Comparison of ENCODE assay signal across 8 cellular contexts in genomic region chr19:55117636-55118391, GRCh38. TPM values are rescaled to one million over a fixed set of nuclear protein-coding genes. Genes with fewer than 3 reads are reported as not detected.
DNase-seq lines count a peak whose midpoint lies in the region; ATAC-seq and TF ChIP-seq lines count a peak whose summit lies in the region.

PPP1R12C (minus strand) TSS chr19:55117637; CDS start chr19:55117543, 94 bp downstream.

- peak; percentile 94 for ATAC-seq in gastroesophageal sphincter

- H3K4me3 Mint-ChIP-seq in HFFc6, result peak within 1 kb of the TSS; percentile 97
- H3K4me3 Mint-ChIP-seq in activated naive CD4-positive, alpha-beta T cell treated with anti-CD3 and anti-CD28 coated beads, Interleukin-2, amount 10 ng/mL, durations not matched to agents 7 days and 5 days, result peak within 1 kb of the TSS; percentile 95

- peaks cover 0 to 47% (median 34%) of the 10 kb centered on the region in 3 donors for H3K4me1 ChIP-seq in gastroesophageal sphincter
- H3K4me1 ChIP-seq in neutrophil (ENCODE audit: control insufficient read depth in 1 of 2, insufficient read depth in 1 of 2, low read depth in 1 of 2, low read length in 1 of 2), result peaks cover 39 to 46% of the 10 kb centered on the region in 2 experiments

- TF ChIP-seq POLR2A in NB4 (IDR thresholded peaks at IDR 0.05; ENCODE audit: extremely low read depth, insufficient read length) (no peak), gastroesophageal sphincter (IDR thresholded peaks at IDR 0.05) (peak in 1 of 2 donors; percentile 12)

- H3K4me1 Mint-ChIP-seq in HFFc6 (ENCODE audit: low read depth), result peaks cover 34% of the 10 kb centered on the region
- H3K4me1 Mint-ChIP-seq in activated naive CD4-positive, alpha-beta T cell treated with anti-CD3 and anti-CD28 coated beads, Interleukin-2, amount 10 ng/mL, durations not matched to agents 7 days and 5 days, result peaks cover 55% of the 10 kb centered on the region

- peak within 1 kb of the TSS; percentile 97 for H3K27ac Mint-ChIP-seq in HFFc6
- peak within 1 kb of the TSS; percentile 96 for H3K27ac Mint-ChIP-seq in activated naive CD4-positive, alpha-beta T cell treated with anti-CD3 and anti-CD28 coated beads, Interleukin-2, amount 10 ng/mL, durations not matched to agents 7 days and 5 days

- H3K27ac ChIP-seq in SK-N-MC (peak within 1 kb of the TSS; percentile 81), gastroesophageal sphincter (peak within 1 kb of the TSS; percentile 90 to 98 (median 97)), neutrophil (peak within 1 kb of the TSS; percentile 88), substantia nigra (ENCODE audit: low read depth, low read length, poor library complexity, severe bottlenecking) (peak within 1 kb of the TSS; percentile 59)

- peak; percentile 20; the same call in 1 of the 2 replicates for TF ChIP-seq CTCF in HFFc6 (IDR thresholded peaks at IDR 0.05)
- TF ChIP-seq CTCF in NB4 (IDR thresholded peaks at IDR 0.05; ENCODE audit: low read depth, low read length), result no peak
- peak in 2 of 4 experiments; percentile 6 to 25 for TF ChIP-seq CTCF in gastroesophageal sphincter (IDR thresholded peaks at IDR 0.05)
- TF ChIP-seq CTCF in neutrophil (IDR thresholded peaks at IDR 0.05), result peak; percentile 50

- peaks cover 16% of the 10 kb centered on the region for H3K27me3 Mint-ChIP-seq in HFFc6 (ENCODE audit: insufficient read depth)
- H3K27me3 Mint-ChIP-seq in activated naive CD4-positive, alpha-beta T cell treated with anti-CD3 and anti-CD28 coated beads, Interleukin-2, amount 10 ng/mL, durations not matched to agents 7 days and 5 days, result peaks cover 13% of the 10 kb centered on the region

- H3K27me3 ChIP-seq in gastroesophageal sphincter, result no peaks in the 10 kb centered on the region
- peaks cover 7% of the 10 kb centered on the region for H3K27me3 ChIP-seq in neutrophil

- H3K36me3 ChIP-seq in SK-N-MC (ENCODE audit: insufficient read depth, low read length) (no peaks in the 10 kb centered on the region; the same call in 1 of the 2 replicates), gastroesophageal sphincter (no peaks in the 10 kb centered on the region), neutrophil (peaks cover 8% of the 10 kb centered on the region)

- H3K4me3 ChIP-seq in NB4 (ENCODE audit: low read depth, low read length) (peak within 1 kb of the TSS; percentile 82), SK-N-MC (peak within 1 kb of the TSS; percentile 91), gastroesophageal sphincter (peak within 1 kb of the TSS; percentile 64 to 79), neutrophil (ENCODE audit: low read depth in 1 of 2, low read length in 1 of 2) (peak within 1 kb of the TSS; percentile 82)

- H3K9me3 ChIP-seq in SK-N-MC (ENCODE audit: low read depth, low read length) (no peaks in the 10 kb centered on the region), gastroesophageal sphincter (no peaks in the 10 kb centered on the region), neutrophil (no peaks in the 10 kb centered on the region)

- peaks cover 10% of the 10 kb centered on the region for H3K36me3 Mint-ChIP-seq in HFFc6 (ENCODE audit: low read depth)
- peaks cover 14% of the 10 kb centered on the region for H3K36me3 Mint-ChIP-seq in activated naive CD4-positive, alpha-beta T cell treated with anti-CD3 and anti-CD28 coated beads, Interleukin-2, amount 10 ng/mL, durations not matched to agents 7 days and 5 days

- DNase-seq in GM03348 (ENCODE audit: low spot score) (peak; percentile 99), HFFc6 (peak; percentile 99), NB4 (ENCODE audit: low read depth) (peak; percentile 97), SK-N-MC (ENCODE audit: low read depth, low spot score) (peak; percentile 83), substantia nigra (lab: John Stamatoyannopoulos, UW) (peak; percentile 74 to 100 (median 99))
- DNase-seq in activated naive CD4-positive, alpha-beta T cell treated with anti-CD3 and anti-CD28 coated beads, Interleukin-2, amount 10 ng/mL, durations not matched to agents 7 days and 5 days, result peak; percentile 99

- no peak for TF ChIP-seq EP300 in gastroesophageal sphincter (IDR thresholded peaks at IDR 0.05)

- H3K9ac ChIP-seq in SK-N-MC (ENCODE audit: insufficient read length), result peak within 1 kb of the TSS; percentile 81

- no peaks in the 10 kb centered on the region for H3K9me3 Mint-ChIP-seq in HFFc6
- no peaks in the 10 kb centered on the region for H3K9me3 Mint-ChIP-seq in activated naive CD4-positive, alpha-beta T cell treated with anti-CD3 and anti-CD28 coated beads, Interleukin-2, amount 10 ng/mL, durations not matched to agents 7 days and 5 days

- CTCF ChIA-PET in activated naive CD4-positive, alpha-beta T cell treated with anti-CD3 and anti-CD28 coated beads, Interleukin-2, amount 10 ng/mL, durations not matched to agents 7 days and 5 days (lab: Charles Lee), result interaction anchor here (1.1 to 2.0 kb wide), 3 partner anchors 23 to 1192 kb away, joined by 3 to 7 read pairs (median 4); no protein-coding TSS in a partner anchor

- 1% methylated on average over 16 to 18 of the region's 46 CpGs for WGBS in gastroesophageal sphincter (ENCODE audit: low coverage in 1 of 2), 2 donors

RNA-seq across cellular contexts. Expression of gene PPP1R12C, which starts in this region (rescaled TPM):
- 10 to 100 TPM; 82.7 to 96.0 (median 91.9) TPM for total RNA-seq in HFFc6 (2021; fragmentation: NEBNext Ultra II Directional; extraction: Animal tissue kit (Norgen Biotek cat#: 25700))
- total RNA-seq in gastroesophageal sphincter, result 100 to 1,000 TPM; 268 to 479 (median 276) TPM

Comparison
In these comparisons a context has a peak if more than half of its experiments do, and no peak if none do; other contexts are left out.
1. Peak in every context shown above with its lines: DNase-seq, ATAC-seq, H3K4me3 ChIP-seq and H3K27ac ChIP-seq.